16 cellular contexts compared by ENCODE assay signal in the genomic region with DNA sequence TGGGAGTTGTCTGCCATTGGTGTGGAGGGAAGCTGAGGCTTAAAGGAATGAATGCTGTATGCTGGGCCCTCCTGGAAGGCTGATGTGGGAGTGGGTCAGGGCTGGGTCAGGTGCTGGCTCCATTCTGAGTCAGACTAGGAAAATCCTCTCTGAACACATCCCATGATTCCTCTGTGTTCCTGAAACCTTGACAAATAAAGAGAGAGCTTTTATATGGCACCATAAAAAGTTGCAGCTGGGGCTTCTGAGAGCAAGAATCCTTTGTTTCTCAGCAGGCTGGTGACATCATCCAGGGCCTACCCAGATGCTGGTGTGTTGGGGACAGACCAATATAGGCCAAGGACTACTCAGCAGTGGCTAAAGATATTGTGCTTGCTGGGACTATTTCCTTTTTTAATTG. TPM values are rescaled to one million over a fixed set of nuclear protein-coding genes. Genes with fewer than 3 reads are reported as not detected.
DNase-seq lines count a peak whose midpoint lies in the region; ATAC-seq and TF ChIP-seq lines count a peak whose summit lies in the region.
"Had no signal": no experiment of that assay in that cellular context is flagged by ENCODE, and none has a peak within 500 bp of the region (broad histone marks: within the 10 kb centered on the region; RNA-seq: fewer than 3 reads in every experiment).

No MANE protein-coding gene starts in this region.

- H3K4me3 Mint-ChIP-seq in activated CD8-positive, alpha-beta T cell treated with anti-CD3 and anti-CD28 coated beads, Interleukin-2, amount 10 ng/mL, durations not matched to agents 7 days and 5 days, result no peak overlapping the region
- H3K4me3 Mint-ChIP-seq: effector memory CD8-positive, alpha-beta T cell had no signal

- 0 out of 2 replicates have a peak, but pooled peaks cover 2% of the 10 kb centered on the region for H3K4me1 ChIP-seq in HEK293 (ENCODE audit: control insufficient read depth, insufficient read depth, low read length)
- H3K4me1 ChIP-seq: BLaER1 treated with 17β-estradiol and CSF1 and Interleukin-3, amounts not matched to agents 10 nM and 100 nM; pancreas had no signal

- no peak overlapping the region for H3K27ac Mint-ChIP-seq in activated CD8-positive, alpha-beta T cell treated with anti-CD3 and anti-CD28 coated beads, Interleukin-2, amount 10 ng/mL, durations not matched to agents 7 days and 5 days
- H3K27ac Mint-ChIP-seq: effector memory CD8-positive, alpha-beta T cell had no signal

- no peaks in the 10 kb centered on the region for H3K4me1 Mint-ChIP-seq in activated CD8-positive, alpha-beta T cell treated with anti-CD3 and anti-CD28 coated beads, Interleukin-2, amount 10 ng/mL, durations not matched to agents 7 days and 5 days (ENCODE audit: low read depth)

- CTCF ChIA-PET in HEK293 (lab: Yijun Ruan, JAX), result interaction anchor here (2.7 kb wide), 1 partner anchor 36 kb away, joined by 15 read pairs; no protein-coding TSS in a partner anchor
- CTCF ChIA-PET in activated CD8-positive, alpha-beta T cell treated with anti-CD3 and anti-CD28 coated beads, Interleukin-2, amount 10 ng/mL, durations not matched to agents 7 days and 5 days (lab: Charles Lee), result no interaction called here

- H3K27ac ChIP-seq in HEK293 (ENCODE audit: extremely low read depth, low read depth, low read length), result no peak overlapping the region
- H3K27ac ChIP-seq: BLaER1 treated with 17β-estradiol and CSF1 and Interleukin-3, amounts not matched to agents 10 nM and 100 nM; pancreas; RWPE1 had no signal

- peaks cover 7% of the 10 kb centered on the region for H3K27me3 Mint-ChIP-seq in activated CD8-positive, alpha-beta T cell treated with anti-CD3 and anti-CD28 coated beads, Interleukin-2, amount 10 ng/mL, durations not matched to agents 7 days and 5 days (ENCODE audit: low read depth)

- ATAC-seq in activated CD8-positive, alpha-beta T cell treated with anti-CD3 and anti-CD28 coated beads, Interleukin-2, amount 10 ng/mL, durations not matched to agents 7 days and 5 days, result no peak
- ATAC-seq: effector memory CD8-positive, alpha-beta T cell; pancreas had no signal

- peak; percentile 14 for DNase-seq in AG09309 (ENCODE audit: low read depth)
- peak in 32 of 58 donors; percentile 15 to 87 (median 54) for DNase-seq in anterior cingulate cortex (lab: John Stamatoyannopoulos, UW)
- peak; percentile 91 for DNase-seq in medulla oblongata (ENCODE audit: extremely low spot score)
- DNase-seq in SKM-1 (lab: John Stamatoyannopoulos, UW; ENCODE audit: unreplicated experiment), result no peak
- DNase-seq in activated CD8-positive, alpha-beta T cell treated with anti-CD3 and anti-CD28 coated beads, Interleukin-2, amount 10 ng/mL, durations not matched to agents 7 days and 5 days, result no peak
- no peak for DNase-seq in activated CD8-positive, alpha-beta memory T cell treated with anti-CD3 and anti-CD28 coated beads, Interleukin-2, amount 50 U/mL, for 4 hours
- no peak for DNase-seq in mucosa of gallbladder (ENCODE audit: low spot score)
- DNase-seq: activated CD8-positive, alpha-beta memory T cell treated with anti-CD3 and anti-CD28 coated beads, Interleukin-2, amount 50 U/mL, for 48 hours; effector memory CD8-positive, alpha-beta T cell; heart right ventricle; mesenchymal stem cell; NCI-H446; pancreas had no signal

- H3K36me3 Mint-ChIP-seq in activated CD8-positive, alpha-beta T cell treated with anti-CD3 and anti-CD28 coated beads, Interleukin-2, amount 10 ng/mL, durations not matched to agents 7 days and 5 days (ENCODE audit: low read depth), result no peaks in the 10 kb centered on the region

- TF ChIP-seq CTCF in AG09309 (IDR thresholded peaks at IDR 0.05; ENCODE audit: control insufficient read depth, insufficient read depth, low read depth, low read length, missing control alignments) (no peak), HEK293 (tag by site-specific recombination; IDR thresholded peaks at IDR 0.05) (no peak)

- POLR2A ChIA-PET in HEK293 (lab: Yijun Ruan, JAX), result no interaction called here
- POLR2A ChIA-PET in activated CD8-positive, alpha-beta T cell treated with anti-CD3 and anti-CD28 coated beads, Interleukin-2, amount 10 ng/mL, durations not matched to agents 7 days and 5 days (lab: Charles Lee), result no interaction called here

- no peaks in the 10 kb centered on the region for H3K9me3 ChIP-seq in HEK293 (ENCODE audit: control insufficient read depth, insufficient read depth, low read depth, low read length)
- H3K9me3 ChIP-seq: BLaER1 treated with 17β-estradiol and CSF1 and Interleukin-3, amounts not matched to agents 10 nM and 100 nM; heart right ventricle; pancreas had no signal

- H3K9me3 Mint-ChIP-seq in activated CD8-positive, alpha-beta T cell treated with anti-CD3 and anti-CD28 coated beads, Interleukin-2, amount 10 ng/mL, durations not matched to agents 7 days and 5 days (ENCODE audit: insufficient read depth), result no peaks in the 10 kb centered on the region
- H3K9me3 Mint-ChIP-seq: effector memory CD8-positive, alpha-beta T cell had no signal

- no peak overlapping the region for H3K4me3 ChIP-seq in AG09309 (ENCODE audit: control insufficient read depth, low read depth, low read length)
- no peak overlapping the region for H3K4me3 ChIP-seq in HEK293 (ENCODE audit: low read depth, low read length)
- H3K4me3 ChIP-seq: BLaER1 treated with 17β-estradiol and CSF1 and Interleukin-3, amounts not matched to agents 10 nM and 100 nM; heart right ventricle; pancreas had no signal

- no peaks in the 10 kb centered on the region for H3K36me3 ChIP-seq in HEK293 (ENCODE audit: control insufficient read depth in 2 of 2, insufficient read depth in 1 of 2, low read length in 2 of 2)
- H3K36me3 ChIP-seq: BLaER1 treated with 17β-estradiol and CSF1 and Interleukin-3, amounts not matched to agents 10 nM and 100 nM; heart right ventricle; pancreas had no signal

TF ChIP-seq in HEK293, 187 proteins besides CTCF, POLR2A, EP300 and RAD21:
- peak; percentile 40; the same call in 1 of the 2 replicates for TF ChIP-seq ZNF561 (tag by site-specific recombination; IDR thresholded peaks at IDR 0.05; ENCODE audit: borderline replicate concordance)
- 0 out of 2 replicates have a peak, but pooled peaks have one; percentile 37 for TF ChIP-seq ZNF660 (tag by site-specific recombination; IDR thresholded peaks at IDR 0.05)
- TF ChIP-seq, protein P1, sequence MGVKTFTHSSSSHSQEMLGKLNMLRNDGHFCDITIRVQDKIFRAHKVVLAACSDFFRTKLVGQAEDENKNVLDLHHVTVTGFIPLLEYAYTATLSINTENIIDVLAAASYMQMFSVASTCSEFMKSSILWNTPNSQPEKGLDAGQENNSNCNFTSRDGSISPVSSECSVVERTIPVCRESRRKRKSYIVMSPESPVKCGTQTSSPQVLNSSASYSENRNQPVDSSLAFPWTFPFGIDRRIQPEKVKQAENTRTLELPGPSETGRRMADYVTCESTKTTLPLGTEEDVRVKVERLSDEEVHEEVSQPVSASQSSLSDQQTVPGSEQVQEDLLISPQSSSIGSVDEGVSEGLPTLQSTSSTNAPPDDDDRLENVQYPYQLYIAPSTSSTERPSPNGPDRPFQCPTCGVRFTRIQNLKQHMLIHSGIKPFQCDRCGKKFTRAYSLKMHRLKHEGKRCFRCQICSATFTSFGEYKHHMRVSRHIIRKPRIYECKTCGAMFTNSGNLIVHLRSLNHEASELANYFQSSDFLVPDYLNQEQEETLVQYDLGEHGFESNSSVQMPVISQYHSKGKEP (tag by site-specific recombination; IDR thresholded peaks at IDR 0.05), result 0 out of 2 replicates have a peak, but pooled peaks have one; percentile 12
- TF ChIP-seq ZNF473 (tag by site-specific recombination; IDR thresholded peaks at IDR 0.05), result no peak

RNA-seq across cellular contexts. Expression of a gene that starts 27.8 kb away (rescaled TPM):
- under 1 TPM in 1 of 2 experiments, not detected in 1; 0.32 TPM for total RNA-seq in activated CD8-positive, alpha-beta T cell treated with anti-CD3 and anti-CD28 coated beads, Interleukin-2, amount 10 ng/mL, durations not matched to agents 7 days and 5 days
- 18.0 TPM for total RNA-seq in mucosa of gallbladder

Comparison
In these comparisons a context has a peak if more than half of its experiments do, and no peak if none do; other contexts are left out.
1. DNase-seq: peak in AG09309 (single experiment), anterior cingulate cortex (32 of 58) and medulla oblongata (single experiment); none in SKM-1 (single experiment), activated CD8-positive, alpha-beta T cell treated with anti-CD3 and anti-CD28 coated beads, Interleukin-2, amount 10 ng/mL, durations not matched to agents 7 days and 5 days (single experiment), activated CD8-positive, alpha-beta memory T cell treated with anti-CD3 and anti-CD28 coated beads, Interleukin-2, amount 50 U/mL, for 4 hours (single experiment) and mucosa of gallbladder (single experiment).
2. RNA of a gene that starts 27.8 kb away (total RNA-seq): 18.0 TPM in mucosa of gallbladder (single experiment); 0.32 TPM in activated CD8-positive, alpha-beta T cell treated with anti-CD3 and anti-CD28 coated beads, Interleukin-2, amount 10 ng/mL, durations not matched to agents 7 days and 5 days; every median in the first group is over 10 times any median in the second.